Comparison of ENCODE assay signal across 14 cellular contexts in genomic region chr1:198160946-198161614, GRCh38. TPM values are rescaled to one million over a fixed set of nuclear protein-coding genes. Genes with fewer than 3 reads are reported as not detected.
A peak's percentile ranks its signal among the peaks of the same experiment; 100 is the strongest.
DNase-seq lines count a peak whose midpoint lies in the region; ATAC-seq and TF ChIP-seq lines count a peak whose summit lies in the region.
"Had no signal": no experiment of that assay in that cellular context is flagged by ENCODE, and none has a peak within 500 bp of the region (broad histone marks: within the 10 kb centered on the region; RNA-seq: fewer than 3 reads in every experiment).

No MANE protein-coding gene starts in this region.

- peak overlapping the region; percentile 96 for H3K4me2 ChIP-seq in Loucy (ENCODE audit: low read depth, low read length, poor library complexity, severe bottlenecking)

- H3K4me1 ChIP-seq in Loucy (ENCODE audit: insufficient read depth, low read length, poor library complexity, severe bottlenecking), result peaks cover 70% of the 10 kb centered on the region

- no peaks in the 10 kb centered on the region for H3K27me3 Mint-ChIP-seq in activated naive CD4-positive, alpha-beta T cell treated with anti-CD3 and anti-CD28 coated beads for 36 hours (ENCODE audit: low read depth)
- H3K27me3 Mint-ChIP-seq in central memory CD8-positive, alpha-beta T cell, result no peaks in the 10 kb centered on the region
- no peaks in the 10 kb centered on the region for H3K27me3 Mint-ChIP-seq in osteocyte (ENCODE audit: unreplicated experiment)
- H3K27me3 Mint-ChIP-seq: activated naive CD4-positive, alpha-beta T cell treated with anti-CD3 and anti-CD28 coated beads, Interleukin-2, amount 10 ng/mL, durations not matched to agents 7 days and 5 days had no signal

- peaks cover 7% of the 10 kb centered on the region for H3K36me3 Mint-ChIP-seq in activated naive CD4-positive, alpha-beta T cell treated with anti-CD3 and anti-CD28 coated beads for 36 hours (ENCODE audit: low read depth)
- peaks cover 27% of the 10 kb centered on the region for H3K36me3 Mint-ChIP-seq in central memory CD8-positive, alpha-beta T cell (ENCODE audit: insufficient read depth)
- peaks cover 2% of the 10 kb centered on the region for H3K36me3 Mint-ChIP-seq in osteocyte (ENCODE audit: unreplicated experiment)

- no peak for DNase-seq in activated naive CD4-positive, alpha-beta T cell treated with anti-CD3 and anti-CD28 coated beads for 36 hours
- no peak for DNase-seq in activated naive CD4-positive, alpha-beta T cell (lab: John Stamatoyannopoulos, UW)
- DNase-seq in central memory CD8-positive, alpha-beta T cell (ENCODE audit: low spot score in 2 of 2), result no peak
- DNase-seq in osteocyte (ENCODE audit: extremely low spot score, unreplicated experiment) (no peak), HuH-7 (ENCODE audit: low spot score) (no peak), NCI-H146 (lab: John Stamatoyannopoulos, UW) (no peak), GF-D8 (lab: John Stamatoyannopoulos, UW) (no peak)
- DNase-seq: activated naive CD4-positive, alpha-beta T cell treated with anti-CD3 and anti-CD28 coated beads, Interleukin-2, amount 10 ng/mL, durations not matched to agents 7 days and 5 days; DMS79 treated with DMSO at 0.1 percent for 48 hours; midbrain; psoas muscle; stimulated activated CD4-positive, alpha-beta T cell treated with anti-CD3 and anti-CD28 coated beads, Interleukin-2, amount 100 ng/mL, for 24 hours; stimulated activated naive CD4-positive, alpha-beta T cell treated with Interleukin-2 at 50 U/mL for 16 hours had no signal

- peak overlapping the region; percentile 85 for H3K9ac ChIP-seq in Loucy (ENCODE audit: low read depth, low read length, poor library complexity, severe bottlenecking)

- ATAC-seq in central memory CD8-positive, alpha-beta T cell (replicated peaks; ENCODE audit: extremely low read depth, poor library complexity, severe bottlenecking), result no peak
- ATAC-seq: psoas muscle had no signal

- peaks cover 58% of the 10 kb centered on the region for H3K4me1 Mint-ChIP-seq in activated naive CD4-positive, alpha-beta T cell treated with anti-CD3 and anti-CD28 coated beads for 36 hours (ENCODE audit: low read depth)
- H3K4me1 Mint-ChIP-seq in central memory CD8-positive, alpha-beta T cell, result peaks cover 69% of the 10 kb centered on the region
- peaks cover 43% of the 10 kb centered on the region for H3K4me1 Mint-ChIP-seq in osteocyte (ENCODE audit: unreplicated experiment)

- no peaks in the 10 kb centered on the region for H3K36me3 ChIP-seq in Loucy (ENCODE audit: insufficient read depth, low read length)

- CTCF ChIA-PET in activated naive CD4-positive, alpha-beta T cell treated with anti-CD3 and anti-CD28 coated beads for 36 hours (lab: Charles Lee), result interaction anchor here (0.9 kb wide), 1 partner anchor 11 kb away, joined by 5 read pairs; no protein-coding TSS in a partner anchor

- H2AFZ ChIP-seq in Loucy (ENCODE audit: low read length), result no peak overlapping the region

- no peaks in the 10 kb centered on the region for H3K27me3 ChIP-seq in Loucy (ENCODE audit: insufficient read depth, low read length, poor library complexity, severe bottlenecking)

- peak overlapping the region; percentile 91 for H3K27ac Mint-ChIP-seq in activated naive CD4-positive, alpha-beta T cell treated with anti-CD3 and anti-CD28 coated beads for 36 hours
- peak overlapping the region; percentile 99 for H3K27ac Mint-ChIP-seq in central memory CD8-positive, alpha-beta T cell (ENCODE audit: low read depth)
- H3K27ac Mint-ChIP-seq in osteocyte (ENCODE audit: unreplicated experiment), result peak overlapping the region; percentile 96
- H3K27ac Mint-ChIP-seq: activated naive CD4-positive, alpha-beta T cell treated with anti-CD3 and anti-CD28 coated beads, Interleukin-2, amount 10 ng/mL, durations not matched to agents 7 days and 5 days had no signal

- peak overlapping the region; percentile 91 for H3K4me3 ChIP-seq in Loucy (ENCODE audit: low read length, poor library complexity, severe bottlenecking)
- H3K4me3 ChIP-seq: psoas muscle had no signal

- H3K79me2 ChIP-seq in Loucy (ENCODE audit: insufficient read depth, low read length), result peaks cover 97% of the 10 kb centered on the region

- no peaks in the 10 kb centered on the region for H3K9me3 ChIP-seq in Loucy (ENCODE audit: insufficient read depth, low read depth, low read length)
- H3K9me3 ChIP-seq: psoas muscle had no signal

- no peak for TF ChIP-seq CTCF in Loucy (conservative IDR thresholded peaks at IDR 0.05; ENCODE audit: low read length)
- TF ChIP-seq CTCF in osteocyte (IDR thresholded peaks at IDR 0.05), result no peak

- intact Hi-C loops in activated naive CD4-positive, alpha-beta T cell treated with anti-CD3 and anti-CD28 coated beads for 36 hours (cut with micrococcal nuclease), result no loop called here

- H3K9me2 ChIP-seq in Loucy (replicated peaks; ENCODE audit: low read depth, low read length), result no peaks in the 10 kb centered on the region

- peak overlapping the region; percentile 53 for H3K4me3 Mint-ChIP-seq in activated naive CD4-positive, alpha-beta T cell treated with anti-CD3 and anti-CD28 coated beads for 36 hours
- peak overlapping the region; percentile 99 for H3K4me3 Mint-ChIP-seq in central memory CD8-positive, alpha-beta T cell
- H3K4me3 Mint-ChIP-seq in osteocyte (ENCODE audit: unreplicated experiment), result no peak overlapping the region
- H3K4me3 Mint-ChIP-seq: activated naive CD4-positive, alpha-beta T cell treated with anti-CD3 and anti-CD28 coated beads, Interleukin-2, amount 10 ng/mL, durations not matched to agents 7 days and 5 days had no signal

- no peaks in the 10 kb centered on the region for H3F3A ChIP-seq in Loucy (ENCODE audit: low read depth)

- H4K20me1 ChIP-seq in Loucy (ENCODE audit: insufficient read depth, low read length, poor library complexity, severe bottlenecking), result peaks cover 65% of the 10 kb centered on the region

- H3K9me3 Mint-ChIP-seq in activated naive CD4-positive, alpha-beta T cell treated with anti-CD3 and anti-CD28 coated beads for 36 hours, result no peaks in the 10 kb centered on the region
- H3K9me3 Mint-ChIP-seq in central memory CD8-positive, alpha-beta T cell, result no peaks in the 10 kb centered on the region
- peaks cover 5% of the 10 kb centered on the region for H3K9me3 Mint-ChIP-seq in osteocyte (ENCODE audit: unreplicated experiment)
- H3K9me3 Mint-ChIP-seq: activated naive CD4-positive, alpha-beta T cell treated with anti-CD3 and anti-CD28 coated beads, Interleukin-2, amount 10 ng/mL, durations not matched to agents 7 days and 5 days had no signal

RNA-seq across cellular contexts. Expression of gene NEK7, which starts 4.3 kb away (rescaled TPM):
- 10 to 100 TPM; 45.6 to 49.7 TPM for total RNA-seq in activated naive CD4-positive, alpha-beta T cell treated with anti-CD3 and anti-CD28 coated beads for 36 hours
- total RNA-seq in osteocyte, result 55.7 and 61.6 TPM in 2 replicates
